Comparison of ENCODE assay signal across 11 cellular contexts in genomic region chr1:85992756-85993155, GRCh38.
DNase-seq lines count a peak whose midpoint lies in the region; ATAC-seq and TF ChIP-seq lines count a peak whose summit lies in the region.
"Had no signal": no experiment of that assay in that cellular context is flagged by ENCODE, and none has a peak within 500 bp of the region (broad histone marks: within the 10 kb centered on the region; RNA-seq: fewer than 3 reads in every experiment).

No MANE protein-coding gene starts in this region.

- no peak overlapping the region for H3K4me3 Mint-ChIP-seq in natural killer cell treated with Interleukin-12 subunit alpha and Interleukin-12 subunit beta and Interleukin-15 and Interleukin-18, amount 100 ng/mL, for 72 hours
- H3K4me3 Mint-ChIP-seq: memory B cell had no signal

- peaks cover 10% of the 10 kb centered on the region for H3K9me3 Mint-ChIP-seq in natural killer cell treated with Interleukin-12 subunit alpha and Interleukin-12 subunit beta and Interleukin-15 and Interleukin-18, amount 100 ng/mL, for 72 hours

- H3K4me3 ChIP-seq in sigmoid colon, result peak overlapping the region in 3 of 4 donors; percentile 10 to 19 (median 16)

- TF ChIP-seq CTCF in sigmoid colon (IDR thresholded peaks at IDR 0.05), result no peak

- DNase-seq in RPMI8226 (peak; percentile 40), sigmoid colon (no peak), NCI-H446 (lab: John Stamatoyannopoulos, UW) (no peak)
- DNase-seq in natural killer cell treated with Interleukin-12 subunit alpha and Interleukin-12 subunit beta and Interleukin-15 and Interleukin-18, amount 100 ng/mL, for 72 hours (ENCODE audit: low spot score), result no peak
- DNase-seq in stimulated activated CD4-positive, alpha-beta T cell treated with anti-CD3 and anti-CD28 coated beads, Interleukin-2, amount 100 ng/mL, for 48 hours, result no peak
- DNase-seq in activated CD4-positive, CD25-positive, alpha-beta regulatory T cell treated with anti-CD3 and anti-CD28 coated beads, Interleukin-2, amount 50 U/mL, for 72 hours, result no peak
- DNase-seq: activated T-cell treated with anti-CD3 and anti-CD28 coated beads, Interleukin-2, amount 50 U/mL, for 48 hours; trophoblast cell had no signal

- no peaks in the 10 kb centered on the region for H3K27me3 Mint-ChIP-seq in natural killer cell treated with Interleukin-12 subunit alpha and Interleukin-12 subunit beta and Interleukin-15 and Interleukin-18, amount 100 ng/mL, for 72 hours

- whole genome bisulfite sequencing in sigmoid colon, 2 donors, result 3 to 10% methylated on average over 2 of the region's 2 CpGs

- no peaks in the 10 kb centered on the region for H3K9me3 ChIP-seq in sigmoid colon

- intact Hi-C loops in sigmoid colon (cut with DNase I), result no loop called here

- H3K36me3 Mint-ChIP-seq in natural killer cell treated with Interleukin-12 subunit alpha and Interleukin-12 subunit beta and Interleukin-15 and Interleukin-18, amount 100 ng/mL, for 72 hours, result no peaks in the 10 kb centered on the region
- H3K36me3 Mint-ChIP-seq: memory B cell had no signal

- H3K4me1 ChIP-seq in sigmoid colon, result peaks cover 0 to 11% (median 7%) of the 10 kb centered on the region in 4 donors

- H3K27me3 ChIP-seq in sigmoid colon, result no peaks in the 10 kb centered on the region

- no peak overlapping the region for H3K27ac Mint-ChIP-seq in natural killer cell treated with Interleukin-12 subunit alpha and Interleukin-12 subunit beta and Interleukin-15 and Interleukin-18, amount 100 ng/mL, for 72 hours
- H3K27ac Mint-ChIP-seq: memory B cell had no signal

- H3K27ac ChIP-seq in sigmoid colon, result peak overlapping the region in 1 of 4 donors; percentile 9

- peak; percentile 72 for ATAC-seq in GM19035 (IDR thresholded peaks at IDR 0.05; ENCODE audit: unreplicated experiment)
- ATAC-seq in HG02973 (IDR thresholded peaks at IDR 0.05; ENCODE audit: unreplicated experiment), result peak; percentile 62
- no peak for ATAC-seq in natural killer cell treated with Interleukin-12 subunit alpha and Interleukin-12 subunit beta and Interleukin-15 and Interleukin-18, amount 100 ng/mL, for 72 hours

- no peaks in the 10 kb centered on the region for H3K4me1 Mint-ChIP-seq in natural killer cell treated with Interleukin-12 subunit alpha and Interleukin-12 subunit beta and Interleukin-15 and Interleukin-18, amount 100 ng/mL, for 72 hours (ENCODE audit: low read depth in 2 of 2)
- H3K4me1 Mint-ChIP-seq: memory B cell had no signal

- no peaks in the 10 kb centered on the region for H3K36me3 ChIP-seq in sigmoid colon

- no peak for TF ChIP-seq EP300 in sigmoid colon (IDR thresholded peaks at IDR 0.05)

- TF ChIP-seq POLR2A in sigmoid colon (IDR thresholded peaks at IDR 0.05), result no peak

Comparison
In these comparisons a context has a peak if more than half of its experiments do, and no peak if none do; other contexts are left out.
1. ATAC-seq: peak in GM19035 (single experiment) and HG02973 (single experiment); none in natural killer cell treated with Interleukin-12 subunit alpha and Interleukin-12 subunit beta and Interleukin-15 and Interleukin-18, amount 100 ng/mL, for 72 hours (0 of 2).